ENCODE assay signal across 22 cellular contexts in genomic region chrX:151323054-151323453, GRCh38.
A peak's percentile ranks its signal among the peaks of the same experiment; 100 is the strongest.
DNase-seq lines count a peak whose midpoint lies in the region; ATAC-seq, FAIRE-seq and TF ChIP-seq lines count a peak whose summit lies in the region.
"Had no signal": no experiment of that assay in that cellular context is flagged by ENCODE, and none has a peak within 500 bp of the region (broad histone marks: within the 10 kb centered on the region; RNA-seq: fewer than 3 reads in every experiment).

No MANE protein-coding gene starts in this region.

- no TSS peak for BruUV-seq in mammary epithelial cell (replicated peaks; lab: Mats Ljungman, UMichigan)

- H3K4me2 ChIP-seq in A549 (no peak overlapping the region), mammary epithelial cell (ENCODE audit: insufficient read depth, low read depth, low read length) (no peak overlapping the region)
- H3K4me2 ChIP-seq: BLaER1 had no signal

- TF ChIP-seq EP300 in A549 (IDR thresholded peaks at IDR 0.05): no peak

- H3K36me3 ChIP-seq in mammary epithelial cell (ENCODE audit: insufficient read depth, low read length) (no peaks in the 10 kb centered on the region), prostate gland (no peaks in the 10 kb centered on the region)
- H3K36me3 ChIP-seq: BLaER1, HAP-1 had no signal

- TF ChIP-seq CTCF in A549 (IDR thresholded peaks at IDR 0.05) (no peak), mammary epithelial cell (conservative IDR thresholded peaks at IDR 0.05 in 1 of 2, IDR thresholded peaks at IDR 0.05 in 1 of 2; ENCODE audit: extremely low read depth in 1 of 2, insufficient read depth in 1 of 2, low read depth in 1 of 2, low read length in 2 of 2) (no peak), prostate gland (IDR thresholded peaks at IDR 0.05) (no peak)

- peaks cover 42% of the 10 kb centered on the region for H3K27me3 Mint-ChIP-seq in activated T-cell treated with anti-CD3 and anti-CD28 coated beads, Interleukin-2, amount 50 U/mL, for 24 hours

- CTCF ChIA-PET in A549 (lab: Yijun Ruan, JAX): interaction anchor here (0.6 kb wide), 1 partner anchor 53 kb away, joined by 3 read pairs; no protein-coding TSS in a partner anchor
- CTCF ChIA-PET in mammary epithelial cell (lab: Charles Lee; ENCODE audit: low non-redundant PET): no interaction called here

- in situ Hi-C loops in mammary epithelial cell (cut with MboI; ENCODE audit: low sequenced_read_pairs in 2 of 2): no loop called here

- H3K27me3 ChIP-seq in mammary epithelial cell (ENCODE audit: insufficient read depth, low read length) (no peaks in the 10 kb centered on the region), prostate gland (replicated peaks; ENCODE audit: insufficient read depth) (no peaks in the 10 kb centered on the region)

- H3K4me3 ChIP-seq in A549 (no peak overlapping the region), mammary epithelial cell (replicated peaks in 1 of 3; ENCODE audit: insufficient read depth in 1 of 3, low read depth in 2 of 3, low read length in 3 of 3) (no peak overlapping the region), prostate gland (no peak overlapping the region)
- H3K4me3 ChIP-seq: BLaER1, HAP-1 had no signal

- no peaks in the 10 kb centered on the region for H3K9me3 ChIP-seq in A549
- peaks cover 3% of the 10 kb centered on the region for H3K9me3 ChIP-seq in mammary epithelial cell (replicated peaks; ENCODE audit: insufficient read depth, low read length)
- no peaks in the 10 kb centered on the region for H3K9me3 ChIP-seq in prostate gland
- H3K9me3 ChIP-seq: BLaER1, Caco-2, HAP-1 had no signal

- no peak overlapping the region for H3K9ac ChIP-seq in mammary epithelial cell (ENCODE audit: insufficient read depth, low read length)
- H3K9ac ChIP-seq: BLaER1 had no signal

- no peaks in the 10 kb centered on the region for H3K4me1 Mint-ChIP-seq in activated T-cell treated with anti-CD3 and anti-CD28 coated beads, Interleukin-2, amount 50 U/mL, for 24 hours (ENCODE audit: low read depth)
- H3K4me1 Mint-ChIP-seq: B cell had no signal

- H3K9me3 Mint-ChIP-seq in activated T-cell treated with anti-CD3 and anti-CD28 coated beads, Interleukin-2, amount 50 U/mL, for 24 hours: no peaks in the 10 kb centered on the region
- H3K9me3 Mint-ChIP-seq: CD8-positive, alpha-beta T cell had no signal

- no peaks in the 10 kb centered on the region for H3K79me2 ChIP-seq in mammary epithelial cell (ENCODE audit: insufficient read depth, low read length)

- H3K4me1 ChIP-seq in A549 (no peaks in the 10 kb centered on the region), mammary epithelial cell (ENCODE audit: insufficient read depth, low read length) (no peaks in the 10 kb centered on the region), prostate gland (replicated peaks) (no peaks in the 10 kb centered on the region)
- H3K4me1 ChIP-seq: BLaER1, Caco-2, HAP-1 had no signal

- no peaks in the 10 kb centered on the region for H4K20me1 ChIP-seq in mammary epithelial cell (ENCODE audit: insufficient read depth, low read length)
- H4K20me1 ChIP-seq: BLaER1 had no signal

- TF ChIP-seq POLR2A in A549 (IDR thresholded peaks at IDR 0.05; ENCODE audit: low read length) (no peak), prostate gland (IDR thresholded peaks at IDR 0.05) (no peak)

- H2AFZ ChIP-seq in mammary epithelial cell (ENCODE audit: low read depth, low read length): no peak overlapping the region

- DNase-seq in A549 (ENCODE audit: low read depth in 1 of 2, low spot score in 1 of 2) (no peak), mammary epithelial cell (peak; percentile 3), epithelial cell of prostate (ENCODE audit: low read depth, low spot score) (peak; percentile 8), prostate gland (ENCODE audit: low spot score) (peak; percentile 29), germinal center (ENCODE audit: low spot score) (no peak)
- DNase-seq in activated T-cell treated with anti-CD3 and anti-CD28 coated beads, Interleukin-2, amount 50 U/mL, for 24 hours: no peak
- DNase-seq in stimulated activated CD4-positive, alpha-beta T cell treated with anti-CD3 and anti-CD28 coated beads, Interleukin-2, amount 100 ng/mL, for 24 hours: no peak
- DNase-seq: 8988T; Caco-2; CD4-positive, CD25-positive, alpha-beta regulatory T cell; CD8-positive, alpha-beta T cell; DMS153; DND-41; GOT3; HFFc6 had no signal

- intact Hi-C loops in mammary epithelial cell (cut with micrococcal nuclease): no loop called here
- intact Hi-C loops in prostate gland (cut with DNase I): no loop called here

- dilution Hi-C loops in mammary epithelial cell (cut with HindIII; ENCODE audit: low sequenced_read_pairs): no loop called here

- no peak for ATAC-seq in A549
- ATAC-seq: CD8-positive, alpha-beta T cell had no signal

- no peak for TF ChIP-seq RAD21 in A549 (conservative IDR thresholded peaks at IDR 0.05 in 1 of 2, IDR thresholded peaks at IDR 0.05 in 1 of 2)

- H3K4me3 Mint-ChIP-seq in activated T-cell treated with anti-CD3 and anti-CD28 coated beads, Interleukin-2, amount 50 U/mL, for 24 hours: no peak overlapping the region
- H3K4me3 Mint-ChIP-seq: B cell; CD4-positive, CD25-positive, alpha-beta regulatory T cell; CD8-positive, alpha-beta T cell; HFFc6 had no signal

- H3K27ac Mint-ChIP-seq in activated T-cell treated with anti-CD3 and anti-CD28 coated beads, Interleukin-2, amount 50 U/mL, for 24 hours: no peak overlapping the region
- H3K27ac Mint-ChIP-seq: B cell; CD4-positive, CD25-positive, alpha-beta regulatory T cell; CD8-positive, alpha-beta T cell; HFFc6 had no signal

- no peaks in the 10 kb centered on the region for H3K36me3 Mint-ChIP-seq in activated T-cell treated with anti-CD3 and anti-CD28 coated beads, Interleukin-2, amount 50 U/mL, for 24 hours (ENCODE audit: low read depth)
- H3K36me3 Mint-ChIP-seq: CD4-positive, CD25-positive, alpha-beta regulatory T cell; CD8-positive, alpha-beta T cell had no signal

- peak; percentile 7 for FAIRE-seq in A549 (lab: Jason Lieb, UNC)
- FAIRE-seq: G401.6, GM12892, H54 had no signal

- POLR2A ChIA-PET in A549 (lab: Yijun Ruan, JAX): no interaction called here

- no peak overlapping the region for H3K27ac ChIP-seq in A549
- H3K27ac ChIP-seq in mammary epithelial cell (ENCODE audit: insufficient read depth, low read depth, low read length): no peak overlapping the region
- H3K27ac ChIP-seq in epithelial cell of prostate: no peak overlapping the region
- H3K27ac ChIP-seq in prostate gland: no peak overlapping the region
- H3K27ac ChIP-seq: BLaER1, C4-2B had no signal

TF ChIP-seq in A549, 52 proteins besides CTCF, POLR2A, EP300 and RAD21:
- no peak for TF ChIP-seq HEYL (CRISPR knock-in tag; IDR thresholded peaks at IDR 0.05)
- no peak for TF ChIP-seq GATA3 (IDR thresholded peaks at IDR 0.05; ENCODE audit: borderline replicate concordance)

Comparison
In these comparisons a context has a peak if more than half of its experiments do, and no peak if none do; other contexts are left out.
1. DNase-seq: peak in mammary epithelial cell (single experiment), epithelial cell of prostate (single experiment) and prostate gland (single experiment); none in A549 (0 of 2), activated T-cell treated with anti-CD3 and anti-CD28 coated beads, Interleukin-2, amount 50 U/mL, for 24 hours (single experiment), stimulated activated CD4-positive, alpha-beta T cell treated with anti-CD3 and anti-CD28 coated beads, Interleukin-2, amount 100 ng/mL, for 24 hours (0 of 2) and germinal center (single experiment).